Comparison of ENCODE assay signal across 17 cellular contexts in the genomic region with DNA sequence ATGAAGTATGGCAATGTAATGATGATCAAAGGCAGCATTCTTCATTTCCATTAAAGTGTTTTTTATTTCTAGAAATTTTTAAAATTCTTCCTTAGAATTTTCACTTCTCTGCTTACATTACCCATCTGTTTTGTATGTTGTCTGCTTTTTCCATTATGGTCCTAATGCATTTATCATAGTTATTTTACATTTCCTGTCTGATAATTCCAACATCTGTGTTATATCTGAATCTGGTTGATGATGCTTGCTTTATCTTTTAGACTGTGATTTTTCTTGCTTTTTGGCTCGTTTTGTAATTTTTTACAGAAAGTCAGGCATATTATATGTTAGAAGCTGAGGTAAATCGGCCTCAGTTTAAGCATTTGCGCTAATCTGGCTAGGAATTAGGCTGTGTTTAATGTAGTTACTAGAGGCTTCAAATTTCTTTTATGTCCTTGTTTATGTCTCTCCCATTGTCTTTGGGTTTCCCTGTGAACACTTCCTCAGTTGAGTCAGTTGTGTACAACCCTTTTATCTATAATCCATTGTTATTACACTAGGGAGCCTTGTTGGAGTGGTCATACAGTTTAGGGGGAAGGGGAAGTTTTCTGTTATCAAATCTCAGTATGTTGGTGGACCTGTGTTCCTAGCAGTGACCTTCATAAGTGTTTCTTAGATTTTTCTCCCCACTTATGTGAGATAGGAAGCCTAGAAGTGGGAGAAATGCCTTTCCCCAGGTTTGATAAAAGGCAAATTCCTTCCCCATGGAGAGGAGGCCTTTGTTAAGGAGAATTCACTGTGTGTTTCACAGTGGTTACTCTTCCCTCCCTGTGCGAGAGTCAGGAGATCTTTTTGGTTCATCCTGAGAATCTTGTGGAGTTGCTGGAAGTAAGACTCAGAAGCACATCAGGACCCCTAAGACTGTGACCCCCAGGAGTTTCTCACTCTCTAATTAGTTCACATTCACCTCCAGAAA.
DNase-seq lines count a peak whose midpoint lies in the region; ATAC-seq and TF ChIP-seq lines count a peak whose summit lies in the region.
"Had no signal": no experiment of that assay in that cellular context is flagged by ENCODE, and none has a peak within 500 bp of the region (broad histone marks: within the 10 kb centered on the region; RNA-seq: fewer than 3 reads in every experiment).

No MANE protein-coding gene starts in this region.

- H3K9me3 Mint-ChIP-seq in endodermal cell: no peaks in the 10 kb centered on the region
- no peaks in the 10 kb centered on the region for H3K9me3 Mint-ChIP-seq in T-cell
- H3K9me3 Mint-ChIP-seq in activated T-helper 1 cell treated with anti-CD3 and anti-CD28 coated beads, Interleukin-12 subunit alpha, Interleukin-12 subunit beta, Interleukin-2, Interleukin-4 antibody, amounts not matched to agents 30 ng/mL and 10 ng/mL and 1 ng/mL, durations not matched to agents 14 hours and 24 hours and 36 hours: no peaks in the 10 kb centered on the region

- H3K36me3 ChIP-seq in endodermal cell (ENCODE audit: control insufficient read depth, insufficient read depth, low read length) (no peaks in the 10 kb centered on the region), iPS-20b (ENCODE audit: insufficient read depth, low read depth, low read length) (no peaks in the 10 kb centered on the region), smooth muscle cell (ENCODE audit: low read depth) (no peaks in the 10 kb centered on the region)
- H3K36me3 ChIP-seq: BLaER1, HAP-1 had no signal

- H3K36me3 Mint-ChIP-seq in endodermal cell (ENCODE audit: low read depth): no peaks in the 10 kb centered on the region
- no peaks in the 10 kb centered on the region for H3K36me3 Mint-ChIP-seq in T-cell
- no peaks in the 10 kb centered on the region for H3K36me3 Mint-ChIP-seq in activated T-helper 1 cell treated with anti-CD3 and anti-CD28 coated beads, Interleukin-12 subunit alpha, Interleukin-12 subunit beta, Interleukin-2, Interleukin-4 antibody, amounts not matched to agents 30 ng/mL and 10 ng/mL and 1 ng/mL, durations not matched to agents 14 hours and 24 hours and 36 hours (ENCODE audit: low read depth)

- H3F3A ChIP-seq in smooth muscle cell (ENCODE audit: low read depth): no peaks in the 10 kb centered on the region

- H3K27me3 Mint-ChIP-seq in endodermal cell (ENCODE audit: insufficient read depth) (no peaks in the 10 kb centered on the region), T-cell (peaks cover 0 to 1% of the 10 kb centered on the region in 2 donors)
- no peaks in the 10 kb centered on the region for H3K27me3 Mint-ChIP-seq in activated T-helper 1 cell treated with anti-CD3 and anti-CD28 coated beads, Interleukin-12 subunit alpha, Interleukin-12 subunit beta, Interleukin-2, Interleukin-4 antibody, amounts not matched to agents 30 ng/mL and 10 ng/mL and 1 ng/mL, durations not matched to agents 14 hours and 24 hours and 36 hours (ENCODE audit: insufficient read depth)

- H3K27ac ChIP-seq in endodermal cell (ENCODE audit: low read depth, low read length) (no peak overlapping the region), iPS-20b (ENCODE audit: low read length) (peak overlapping the region; percentile 40), smooth muscle cell (ENCODE audit: low read depth) (no peak overlapping the region)
- H3K27ac ChIP-seq: BLaER1 had no signal

- peaks cover 7% of the 10 kb centered on the region for H3K9me3 ChIP-seq in endodermal cell (ENCODE audit: control insufficient read depth, low read length)
- H3K9me3 ChIP-seq in iPS-20b (ENCODE audit: insufficient read depth, low read depth, low read length): no peaks in the 10 kb centered on the region
- no peaks in the 10 kb centered on the region for H3K9me3 ChIP-seq in smooth muscle cell (replicated peaks; ENCODE audit: low read depth)
- H3K9me3 ChIP-seq: BLaER1, HAP-1 had no signal

- H3K4me1 Mint-ChIP-seq in endodermal cell (peaks cover 42% of the 10 kb centered on the region), T-cell (no peaks in the 10 kb centered on the region)
- H3K4me1 Mint-ChIP-seq in activated T-helper 1 cell treated with anti-CD3 and anti-CD28 coated beads, Interleukin-12 subunit alpha, Interleukin-12 subunit beta, Interleukin-2, Interleukin-4 antibody, amounts not matched to agents 30 ng/mL and 10 ng/mL and 1 ng/mL, durations not matched to agents 14 hours and 24 hours and 36 hours (ENCODE audit: low read depth): no peaks in the 10 kb centered on the region

- 70 to 76% methylated on average over 2 to 4 of the region's 4 CpGs for WGBS in endodermal cell (ENCODE audit: insufficient coverage in 1 of 2, insufficient read length in 1 of 2), 2 experiments
- WGBS in smooth muscle cell (ENCODE audit: low lambda C conversion rate): 77% methylated on average over 4 of the region's 4 CpGs

- peak overlapping the region; percentile 37 for H3K4me3 Mint-ChIP-seq in endodermal cell
- no peak overlapping the region for H3K4me3 Mint-ChIP-seq in T-cell
- no peak overlapping the region for H3K4me3 Mint-ChIP-seq in activated T-helper 1 cell treated with anti-CD3 and anti-CD28 coated beads, Interleukin-12 subunit alpha, Interleukin-12 subunit beta, Interleukin-2, Interleukin-4 antibody, amounts not matched to agents 30 ng/mL and 10 ng/mL and 1 ng/mL, durations not matched to agents 14 hours and 24 hours and 36 hours

- no peak for TF ChIP-seq CTCF in endodermal cell (conservative IDR thresholded peaks at IDR 0.05)
- no peak for TF ChIP-seq CTCF in smooth muscle cell (IDR thresholded peaks at IDR 0.05; ENCODE audit: borderline replicate concordance, insufficient read depth, poor library complexity, severe bottlenecking)

- H3K27me3 ChIP-seq in endodermal cell (ENCODE audit: control insufficient read depth, insufficient read depth, low read length, poor library complexity, severe bottlenecking) (no peaks in the 10 kb centered on the region), iPS-20b (ENCODE audit: insufficient read depth, low read length) (no peaks in the 10 kb centered on the region), smooth muscle cell (ENCODE audit: low read depth) (no peaks in the 10 kb centered on the region)
- H3K27me3 ChIP-seq: BLaER1 had no signal

- ATAC-seq in T-cell (replicated peaks in 1 of 4): no peak
- ATAC-seq: Panc1 had no signal

- H3K4me2 ChIP-seq in smooth muscle cell: no peak overlapping the region
- H3K4me2 ChIP-seq: BLaER1 had no signal

- H3K4me1 ChIP-seq in endodermal cell (ENCODE audit: control insufficient read depth, insufficient read depth, low read length) (peaks cover 7% of the 10 kb centered on the region), iPS-20b (ENCODE audit: insufficient read depth, low read length) (peaks cover 37% of the 10 kb centered on the region; the same call in 1 of the 2 replicates), smooth muscle cell (ENCODE audit: low read depth) (peaks cover 46% of the 10 kb centered on the region)
- H3K4me1 ChIP-seq: BLaER1, HAP-1 had no signal

- H3K27ac Mint-ChIP-seq in endodermal cell (peak overlapping the region; percentile 93), T-cell (no peak overlapping the region)
- no peak overlapping the region for H3K27ac Mint-ChIP-seq in activated T-helper 1 cell treated with anti-CD3 and anti-CD28 coated beads, Interleukin-12 subunit alpha, Interleukin-12 subunit beta, Interleukin-2, Interleukin-4 antibody, amounts not matched to agents 30 ng/mL and 10 ng/mL and 1 ng/mL, durations not matched to agents 14 hours and 24 hours and 36 hours

- intact Hi-C loops in activated T-helper 1 cell treated with anti-CD3 and anti-CD28 coated beads, Interleukin-12 subunit alpha, Interleukin-12 subunit beta, Interleukin-2, Interleukin-4 antibody, amounts not matched to agents 30 ng/mL and 10 ng/mL and 1 ng/mL, durations not matched to agents 14 hours and 24 hours and 36 hours (cut with micrococcal nuclease): no loop called here

- no peaks in the 10 kb centered on the region for H4K20me1 ChIP-seq in smooth muscle cell (ENCODE audit: low read depth)
- H4K20me1 ChIP-seq: BLaER1 had no signal

- CTCF ChIA-PET in T-cell (lab: Charles Lee): no interaction called here

- H2AFZ ChIP-seq in smooth muscle cell (ENCODE audit: low read depth): peak overlapping the region; percentile 41

- H3K9ac ChIP-seq in endodermal cell (ENCODE audit: extremely low read depth, low read length, poor library complexity, severe bottlenecking) (peak overlapping the region; percentile 11), iPS-20b (ENCODE audit: low read depth, low read length) (peak overlapping the region; percentile 21; the same call in 1 of the 2 replicates), smooth muscle cell (ENCODE audit: low read depth) (no peak overlapping the region)
- H3K9ac ChIP-seq: BLaER1 had no signal

- DNase-seq in NCI-H748 (lab: John Stamatoyannopoulos, UW; ENCODE audit: unreplicated experiment): peak; percentile 16
- no peak for DNase-seq in NCI-H748 treated with DMSO at 0.1 percent for 48 hours (lab: John Stamatoyannopoulos, UW)
- peak; percentile 68 for DNase-seq in endodermal cell
- DNase-seq in smooth muscle cell (lab: John Stamatoyannopoulos, UW; ENCODE audit: unreplicated experiment): no peak
- no peak for DNase-seq in NCI-H1092 treated with DMSO at 0.1 percent for 48 hours (lab: John Stamatoyannopoulos, UW)
- DNase-seq in T-cell: no peak
- no peak for DNase-seq in activated T-helper 1 cell treated with anti-CD3 and anti-CD28 coated beads, Interleukin-12 subunit alpha, Interleukin-12 subunit beta, Interleukin-2, Interleukin-4 antibody, amounts not matched to agents 30 ng/mL and 10 ng/mL and 1 ng/mL, durations not matched to agents 14 hours and 24 hours and 36 hours (ENCODE audit: low spot score)
- DNase-seq: 8988T, MV-4-11, NCI-H1436 treated with DMSO at 0.1 percent for 48 hours, NCI-H446 treated with DMSO at 0.1 percent for 48 hours, NCI-H82, Right ventricle myocardium superior had no signal

- peak overlapping the region; percentile 6 for H3K4me3 ChIP-seq in endodermal cell (ENCODE audit: low read length)
- peak overlapping the region; percentile 49; the same call in 1 of the 2 replicates for H3K4me3 ChIP-seq in iPS-20b (ENCODE audit: low read length)
- no peak overlapping the region for H3K4me3 ChIP-seq in smooth muscle cell
- H3K4me3 ChIP-seq: BLaER1, HAP-1 had no signal

- no peaks in the 10 kb centered on the region for H3K79me2 ChIP-seq in smooth muscle cell (ENCODE audit: low read depth)

- POLR2A ChIA-PET in T-cell (lab: Charles Lee): no interaction called here

Comparison
In these comparisons a context has a peak if more than half of its experiments do, and no peak if none do; other contexts are left out.
1. DNase-seq: peak in NCI-H748 (single experiment) and endodermal cell (single experiment); none in NCI-H748 treated with DMSO at 0.1 percent for 48 hours (single experiment), smooth muscle cell (single experiment), NCI-H1092 treated with DMSO at 0.1 percent for 48 hours (single experiment), T-cell (0 of 34) and activated T-helper 1 cell treated with anti-CD3 and anti-CD28 coated beads, Interleukin-12 subunit alpha, Interleukin-12 subunit beta, Interleukin-2, Interleukin-4 antibody, amounts not matched to agents 30 ng/mL and 10 ng/mL and 1 ng/mL, durations not matched to agents 14 hours and 24 hours and 36 hours (single experiment).